14 cellular contexts compared by ENCODE assay signal in genomic region chr22:22578702-22579424, GRCh38.
DNase-seq lines count a peak whose midpoint lies in the region; FAIRE-seq and TF ChIP-seq lines count a peak whose summit lies in the region.
"Had no signal": no experiment of that assay in that cellular context is flagged by ENCODE, and none has a peak within 500 bp of the region (broad histone marks: within the 10 kb centered on the region; RNA-seq: fewer than 3 reads in every experiment).

No MANE protein-coding gene starts in this region.

- FAIRE-seq in RCC 7860 (lab: Jason Lieb, UNC) = no peak

- no peak overlapping the region for H3K4me3 ChIP-seq in retinal pigment epithelial cell (ENCODE audit: low read length)
- H3K4me3 ChIP-seq: lung had no signal

- DNase-seq in GM03348 (ENCODE audit: low spot score) (peak; percentile 52), RCC 7860 (ENCODE audit: low spot score) (peak; percentile 42), fibroblast of peridontal ligament (ENCODE audit: extremely low read depth) (peak; percentile 50), retinal pigment epithelial cell (ENCODE audit: low read depth) (peak; percentile 51), NCI-H2107 treated with DMSO at 0.1 percent for 48 hours (lab: John Stamatoyannopoulos, UW; ENCODE audit: unreplicated experiment) (no peak), SKM-1 (lab: John Stamatoyannopoulos, UW; ENCODE audit: unreplicated experiment) (no peak), HPDE6-E6E7 (ENCODE audit: extremely low spot score) (no peak)
- no peak for DNase-seq in activated naive CD4-positive, alpha-beta T cell (lab: John Stamatoyannopoulos, UW)
- DNase-seq: activated CD4-positive, alpha-beta T cell treated with anti-CD3 and anti-CD28 coated beads for 48 hours; central memory CD4-positive, alpha-beta T cell; NCI-H1092 treated with DMSO at 0.1 percent for 48 hours; NCI-H510A treated with DMSO at 0.1 percent for 48 hours; stimulated activated CD4-positive, alpha-beta T cell treated with anti-CD3 and anti-CD28 coated beads, Interleukin-4, amount 100 ng/mL, for 1 hour had no signal

- no peak for TF ChIP-seq CTCF in retinal pigment epithelial cell (conservative IDR thresholded peaks at IDR 0.05; ENCODE audit: low read depth, low read length)

Comparison
In these comparisons a context has a peak if more than half of its experiments do, and no peak if none do; other contexts are left out.
1. DNase-seq: peak in GM03348 (single experiment), RCC 7860 (single experiment), fibroblast of peridontal ligament (single experiment) and retinal pigment epithelial cell (single experiment); none in NCI-H2107 treated with DMSO at 0.1 percent for 48 hours (single experiment), activated naive CD4-positive, alpha-beta T cell (0 of 4), SKM-1 (single experiment) and HPDE6-E6E7 (single experiment).